40 cellular contexts compared by ENCODE assay signal in genomic region chr15:29204356-29204755, GRCh38.
"Had no signal": no experiment of that assay in that cellular context is flagged by ENCODE, and none has a peak within 500 bp of the region (broad histone marks: within the 10 kb centered on the region; RNA-seq: fewer than 3 reads in every experiment).

No MANE protein-coding gene starts in this region.

- H3K27ac ChIP-seq: adrenal gland, ascending aorta, body of pancreas, brain microvascular endothelial cell, breast epithelium, cardiac muscle cell had no signal

- H3K9me3 ChIP-seq: adrenal gland, ascending aorta, body of pancreas, breast epithelium had no signal

- H3K9me3 Mint-ChIP-seq: activated naive CD4-positive, alpha-beta T cell treated with anti-CD3 and anti-CD28 coated beads for 36 hours; activated naive CD4-positive, alpha-beta T cell treated with anti-CD3 and anti-CD28 coated beads, Interleukin-2, amount 10 ng/mL, durations not matched to agents 7 days and 5 days; activated naive CD4-positive, alpha-beta T cell treated with anti-CD3 and anti-CD28 coated beads, Interleukin-2, amount 50 U/mL, for 24 hours; activated naive CD4-positive, alpha-beta T cell treated with anti-CD3 and anti-CD28 coated beads, Interleukin-2, amount 50 U/mL, for 72 hours; activated naive CD8-positive, alpha-beta T cell treated with anti-CD3 and anti-CD28 coated beads for 36 hours; activated naive CD8-positive, alpha-beta T cell treated with anti-CD3 and anti-CD28 coated beads, Interleukin-2, amount 10 ng/mL, durations not matched to agents 7 days and 5 days; activated naive CD8-positive, alpha-beta T cell treated with anti-CD3 and anti-CD28 coated beads, Interleukin-2, amount 50 U/mL, for 24 hours; activated T-cell treated with anti-CD3 and anti-CD28 coated beads, Interleukin-2, amount 50 U/mL, for 24 hours; activated T-cell treated with anti-CD3 and anti-CD28 coated beads, Interleukin-2, amount 50 U/mL, for 4 hours; activated T-cell treated with anti-CD3 and anti-CD28 coated beads, Interleukin-2, amount 50 U/mL, for 72 hours; activated T-helper 1 cell treated with anti-CD3 and anti-CD28 coated beads, Interleukin-12 subunit alpha, Interleukin-12 subunit beta, Interleukin-2, Interleukin-4 antibody, amounts not matched to agents 30 ng/mL and 10 ng/mL and 1 ng/mL, durations not matched to agents 14 hours and 24 hours and 36 hours; activated T-helper 17 cell treated with anti-CD3 and anti-CD28 coated beads, Interleukin-2, amount 50 U/mL, for 72 hours; activated T-helper 2 cell treated with anti-CD3 and anti-CD28 coated beads, Interferon-gamma antibody, Interleukin-2, Interleukin-4, amounts not matched to agents 10 μg/mL and 5 μg/mL and 100 μg/mL, durations not matched to agents 14 hours and 24 hours and 36 hours; central memory CD8-positive, alpha-beta T cell had no signal

- H3K4me3 Mint-ChIP-seq: activated naive CD4-positive, alpha-beta T cell treated with anti-CD3 and anti-CD28 coated beads for 36 hours; activated naive CD4-positive, alpha-beta T cell treated with anti-CD3 and anti-CD28 coated beads, Interleukin-2, amount 10 ng/mL, durations not matched to agents 7 days and 5 days; activated naive CD4-positive, alpha-beta T cell treated with anti-CD3 and anti-CD28 coated beads, Interleukin-2, amount 50 U/mL, for 24 hours; activated naive CD8-positive, alpha-beta T cell; activated naive CD8-positive, alpha-beta T cell treated with anti-CD3 and anti-CD28 coated beads for 36 hours; activated naive CD8-positive, alpha-beta T cell treated with anti-CD3 and anti-CD28 coated beads, Interleukin-2, amount 10 ng/mL, durations not matched to agents 7 days and 5 days; activated naive CD8-positive, alpha-beta T cell treated with anti-CD3 and anti-CD28 coated beads, Interleukin-2, amount 50 U/mL, for 24 hours; activated T-cell treated with anti-CD3 and anti-CD28 coated beads, Interleukin-2, amount 50 U/mL, for 24 hours; activated T-cell treated with anti-CD3 and anti-CD28 coated beads, Interleukin-2, amount 50 U/mL, for 4 hours; activated T-cell treated with anti-CD3 and anti-CD28 coated beads, Interleukin-2, amount 50 U/mL, for 72 hours; activated T-helper 1 cell treated with anti-CD3 and anti-CD28 coated beads, Interleukin-12 subunit alpha, Interleukin-12 subunit beta, Interleukin-2, Interleukin-4 antibody, amounts not matched to agents 30 ng/mL and 10 ng/mL and 1 ng/mL, durations not matched to agents 14 hours and 24 hours and 36 hours; activated T-helper 17 cell treated with anti-CD3 and anti-CD28 coated beads, Interleukin-2, amount 50 U/mL, for 72 hours; brain; central memory CD8-positive, alpha-beta T cell had no signal

- DNase-seq: activated effector memory CD4-positive, alpha-beta T cell treated with anti-CD3 and anti-CD28 coated beads, Interleukin-2, amount 50 U/mL, for 16 hours; activated effector memory CD4-positive, alpha-beta T cell treated with Interleukin-2 at 50 U/mL for 16 hours; activated gamma-delta T cell; activated gamma-delta T cell treated with Interleukin-2 at 50 U/mL for 16 hours; activated naive CD4-positive, alpha-beta T cell; activated naive CD4-positive, alpha-beta T cell treated with anti-CD3 and anti-CD28 coated beads for 36 hours; activated naive CD4-positive, alpha-beta T cell treated with anti-CD3 and anti-CD28 coated beads, Interleukin-2, amount 10 ng/mL, durations not matched to agents 7 days and 5 days; activated naive CD4-positive, alpha-beta T cell treated with anti-CD3 and anti-CD28 coated beads, Interleukin-2, amount 50 U/mL, for 16 hours; activated naive CD4-positive, alpha-beta T cell treated with Interleukin-2 at 50 U/mL for 16 hours; activated naive CD8-positive, alpha-beta T cell treated with anti-CD3 and anti-CD28 coated beads for 36 hours; activated naive CD8-positive, alpha-beta T cell treated with anti-CD3 and anti-CD28 coated beads, Interleukin-2, amount 10 ng/mL, durations not matched to agents 7 days and 5 days; activated naive CD8-positive, alpha-beta T cell treated with anti-CD3 and anti-CD28 coated beads, Interleukin-2, amount 50 U/mL, for 24 hours; activated T-cell treated with anti-CD3 and anti-CD28 coated beads for 4 hours; activated T-cell treated with anti-CD3 and anti-CD28 coated beads, Interleukin-2, amount 50 U/mL, for 1 hour; activated T-cell treated with anti-CD3 and anti-CD28 coated beads, Interleukin-2, amount 50 U/mL, for 24 hours; activated T-cell treated with anti-CD3 and anti-CD28 coated beads, Interleukin-2, amount 50 U/mL, for 4 hours; activated T-cell treated with anti-CD3 and anti-CD28 coated beads, Interleukin-2, amount 50 U/mL, for 48 hours; activated T-cell treated with anti-CD3 and anti-CD28 coated beads, Interleukin-2, amount 50 U/mL, for 72 hours; adrenal gland; amniotic stem cell; amygdala; anterior cingulate cortex; aorta; body of pancreas; brain microvascular endothelial cell; caudate nucleus; central memory CD4-positive, alpha-beta T cell had no signal

- H3K27ac Mint-ChIP-seq: activated naive CD4-positive, alpha-beta T cell treated with anti-CD3 and anti-CD28 coated beads for 36 hours; activated naive CD4-positive, alpha-beta T cell treated with anti-CD3 and anti-CD28 coated beads, Interleukin-2, amount 10 ng/mL, durations not matched to agents 7 days and 5 days; activated naive CD4-positive, alpha-beta T cell treated with anti-CD3 and anti-CD28 coated beads, Interleukin-2, amount 50 U/mL, for 24 hours; activated naive CD4-positive, alpha-beta T cell treated with anti-CD3 and anti-CD28 coated beads, Interleukin-2, amount 50 U/mL, for 72 hours; activated naive CD8-positive, alpha-beta T cell; activated naive CD8-positive, alpha-beta T cell treated with anti-CD3 and anti-CD28 coated beads for 36 hours; activated naive CD8-positive, alpha-beta T cell treated with anti-CD3 and anti-CD28 coated beads, Interleukin-2, amount 10 ng/mL, durations not matched to agents 7 days and 5 days; activated naive CD8-positive, alpha-beta T cell treated with anti-CD3 and anti-CD28 coated beads, Interleukin-2, amount 50 U/mL, for 24 hours; activated T-cell treated with anti-CD3 and anti-CD28 coated beads, Interleukin-2, amount 50 U/mL, for 24 hours; activated T-cell treated with anti-CD3 and anti-CD28 coated beads, Interleukin-2, amount 50 U/mL, for 72 hours; activated T-helper 1 cell treated with anti-CD3 and anti-CD28 coated beads, Interleukin-12 subunit alpha, Interleukin-12 subunit beta, Interleukin-2, Interleukin-4 antibody, amounts not matched to agents 30 ng/mL and 10 ng/mL and 1 ng/mL, durations not matched to agents 14 hours and 24 hours and 36 hours; activated T-helper 17 cell treated with anti-CD3 and anti-CD28 coated beads, Interleukin-2, amount 50 U/mL, for 72 hours; activated T-helper 2 cell treated with anti-CD3 and anti-CD28 coated beads, Interferon-gamma antibody, Interleukin-2, Interleukin-4, amounts not matched to agents 10 μg/mL and 5 μg/mL and 100 μg/mL, durations not matched to agents 14 hours and 24 hours and 36 hours; brain had no signal

- H3K36me3 ChIP-seq: adrenal gland, ascending aorta, brain microvascular endothelial cell, breast epithelium, cardiac muscle cell had no signal

- H3K36me3 Mint-ChIP-seq: activated naive CD4-positive, alpha-beta T cell treated with anti-CD3 and anti-CD28 coated beads, Interleukin-2, amount 10 ng/mL, durations not matched to agents 7 days and 5 days; activated naive CD4-positive, alpha-beta T cell treated with anti-CD3 and anti-CD28 coated beads, Interleukin-2, amount 50 U/mL, for 24 hours; activated naive CD4-positive, alpha-beta T cell treated with anti-CD3 and anti-CD28 coated beads, Interleukin-2, amount 50 U/mL, for 72 hours; activated naive CD8-positive, alpha-beta T cell; activated naive CD8-positive, alpha-beta T cell treated with anti-CD3 and anti-CD28 coated beads for 36 hours; activated naive CD8-positive, alpha-beta T cell treated with anti-CD3 and anti-CD28 coated beads, Interleukin-2, amount 10 ng/mL, durations not matched to agents 7 days and 5 days; brain had no signal

- H3K4me1 Mint-ChIP-seq: activated naive CD4-positive, alpha-beta T cell treated with anti-CD3 and anti-CD28 coated beads, Interleukin-2, amount 10 ng/mL, durations not matched to agents 7 days and 5 days; activated naive CD4-positive, alpha-beta T cell treated with anti-CD3 and anti-CD28 coated beads, Interleukin-2, amount 50 U/mL, for 24 hours; activated naive CD8-positive, alpha-beta T cell treated with anti-CD3 and anti-CD28 coated beads for 36 hours; activated naive CD8-positive, alpha-beta T cell treated with anti-CD3 and anti-CD28 coated beads, Interleukin-2, amount 50 U/mL, for 24 hours; activated T-helper 17 cell treated with anti-CD3 and anti-CD28 coated beads, Interleukin-2, amount 50 U/mL, for 72 hours; central memory CD8-positive, alpha-beta T cell had no signal

- FAIRE-seq: astrocyte, bronchial epithelial cell had no signal

- ATAC-seq: activated naive CD4-positive, alpha-beta T cell treated with anti-CD3 and anti-CD28 coated beads, Interleukin-2, amount 50 U/mL, for 72 hours; activated naive CD8-positive, alpha-beta T cell treated with anti-CD3 and anti-CD28 coated beads, Interleukin-2, amount 50 U/mL, for 24 hours; activated T-cell treated with anti-CD3 and anti-CD28 coated beads, Interleukin-2, amount 50 U/mL, for 4 hours; activated T-cell treated with anti-CD3 and anti-CD28 coated beads, Interleukin-2, amount 50 U/mL, for 72 hours; activated T-helper 17 cell treated with anti-CD3 and anti-CD28 coated beads, Interleukin-2, amount 50 U/mL, for 72 hours; body of pancreas had no signal

- H3K4me3 ChIP-seq: adrenal gland, ascending aorta, body of pancreas, breast epithelium, cardiac muscle cell had no signal

- H3K4me1 ChIP-seq: adrenal gland, ascending aorta, body of pancreas, breast epithelium had no signal

- H3K27me3 ChIP-seq: adrenal gland, ascending aorta, body of pancreas, brain microvascular endothelial cell, breast epithelium, cardiac muscle cell had no signal
